ENCODE assay signal across 13 cellular contexts in the genomic region with DNA sequence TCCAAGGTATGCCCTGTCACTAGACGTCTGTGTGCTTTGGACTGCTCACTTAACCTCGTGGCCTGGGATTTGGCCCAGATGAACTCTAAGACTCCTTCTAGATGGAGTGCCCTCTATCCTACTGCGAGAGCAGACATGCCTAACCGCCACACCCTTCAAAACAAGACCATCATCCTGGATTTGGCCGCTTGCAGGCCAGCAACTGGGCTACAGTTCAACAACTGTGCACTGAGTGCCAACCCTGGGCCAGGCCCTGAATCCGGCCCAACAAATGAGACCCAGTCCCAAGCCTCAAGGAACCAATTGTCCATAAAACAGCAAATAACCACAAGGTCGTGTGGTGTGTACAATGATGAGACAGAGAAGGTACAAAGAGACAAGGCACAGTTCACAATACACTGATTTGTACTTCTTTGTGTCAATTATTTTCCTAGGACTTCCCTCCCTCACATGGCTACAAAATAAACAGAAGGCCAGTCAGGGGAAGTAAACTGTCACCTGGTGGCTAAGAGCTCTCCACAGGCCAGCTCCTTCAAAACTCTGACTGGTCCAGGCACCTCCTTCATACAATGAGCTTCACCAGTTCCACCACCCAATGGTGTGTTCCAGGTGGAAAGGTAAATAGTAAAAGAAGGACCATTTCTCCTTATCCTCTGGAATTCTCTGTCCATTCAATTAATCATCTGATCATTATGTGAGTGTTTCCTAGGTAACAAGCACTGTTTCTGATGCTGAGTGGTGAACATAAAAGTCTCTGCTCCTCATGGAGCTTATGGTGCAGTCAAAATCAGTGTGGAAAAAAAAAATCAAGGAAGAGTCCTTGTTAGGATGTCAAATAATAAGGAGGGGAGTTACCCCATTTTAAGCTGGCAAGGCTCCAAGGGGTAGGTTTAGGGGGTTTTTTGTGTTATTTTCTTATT.
DNase-seq lines count a peak whose midpoint lies in the region; TF ChIP-seq lines count a peak whose summit lies in the region.
"Had no signal": no experiment of that assay in that cellular context is flagged by ENCODE, and none has a peak within 500 bp of the region (broad histone marks: within the 10 kb centered on the region; RNA-seq: fewer than 3 reads in every experiment).

No MANE protein-coding gene starts in this region.

- no peaks in the 10 kb centered on the region for H3K36me3 ChIP-seq in breast epithelium
- H3K36me3 ChIP-seq in mucosa of rectum (ENCODE audit: control insufficient read depth in 2 of 2, insufficient read depth in 2 of 2, low read length in 2 of 2) = peaks cover 0 to 6% of the 10 kb centered on the region in 2 donors

- no peaks in the 10 kb centered on the region for H3K9me3 ChIP-seq in breast epithelium
- H3K9me3 ChIP-seq in mucosa of rectum (ENCODE audit: control insufficient read depth in 2 of 2, low read length in 2 of 2) = no peaks in the 10 kb centered on the region
- H3K9me3 ChIP-seq: A549 had no signal

- peak; percentile 12 for TF ChIP-seq POLR2A in breast epithelium (IDR thresholded peaks at IDR 0.05)

- H3K9me3 Mint-ChIP-seq in activated CD4-positive, alpha-beta T cell treated with anti-CD3 and anti-CD28 coated beads, Interleukin-2, amount 10 ng/mL, durations not matched to agents 24 days and 14 days = no peaks in the 10 kb centered on the region
- H3K9me3 Mint-ChIP-seq in type B pancreatic cell = no peaks in the 10 kb centered on the region
- H3K9me3 Mint-ChIP-seq: nephron had no signal

- H3K4me3 ChIP-seq in breast epithelium = peak overlapping the region in 1 of 3 donors; percentile 13
- H3K4me3 ChIP-seq in mucosa of rectum (ENCODE audit: low read length in 2 of 2) = no peak overlapping the region
- H3K4me3 ChIP-seq: A549 had no signal

- H3K4me1 ChIP-seq in breast epithelium (peaks cover 32 to 44% of the 10 kb centered on the region in 2 donors), mucosa of rectum (ENCODE audit: control insufficient read depth in 2 of 2, insufficient read depth in 2 of 2, low read length in 2 of 2) (peaks cover 30 to 35% of the 10 kb centered on the region in 2 donors)

- no peak overlapping the region for H3K4me3 Mint-ChIP-seq in activated CD4-positive, alpha-beta T cell treated with anti-CD3 and anti-CD28 coated beads, Interleukin-2, amount 10 ng/mL, durations not matched to agents 24 days and 14 days
- no peak overlapping the region for H3K4me3 Mint-ChIP-seq in type B pancreatic cell
- H3K4me3 Mint-ChIP-seq: nephron had no signal

- H3K27me3 Mint-ChIP-seq in activated CD4-positive, alpha-beta T cell treated with anti-CD3 and anti-CD28 coated beads, Interleukin-2, amount 10 ng/mL, durations not matched to agents 24 days and 14 days = no peaks in the 10 kb centered on the region
- no peaks in the 10 kb centered on the region for H3K27me3 Mint-ChIP-seq in type B pancreatic cell

- H3K4me1 Mint-ChIP-seq in activated CD4-positive, alpha-beta T cell treated with anti-CD3 and anti-CD28 coated beads, Interleukin-2, amount 10 ng/mL, durations not matched to agents 24 days and 14 days = peaks cover 38% of the 10 kb centered on the region
- H3K4me1 Mint-ChIP-seq in type B pancreatic cell (ENCODE audit: unreplicated experiment) = peaks cover 53% of the 10 kb centered on the region

- DNase-seq in activated CD4-positive, alpha-beta T cell treated with anti-CD3 and anti-CD28 coated beads, Interleukin-2, amount 10 ng/mL, durations not matched to agents 24 days and 14 days = no peak
- no peak for DNase-seq in activated CD4-positive, alpha-beta T cell treated with anti-CD3 and anti-CD28 coated beads, Interleukin-2, amount 50 U/mL, for 48 hours
- DNase-seq in breast epithelium (ENCODE audit: low spot score in 2 of 2) = no peak
- DNase-seq in type B pancreatic cell (ENCODE audit: extremely low spot score, unreplicated experiment) = no peak
- no peak for DNase-seq in stimulated activated CD4-positive, alpha-beta T cell treated with anti-CD3 and anti-CD28 coated beads, Interleukin-2, amount 100 ng/mL, for 48 hours
- DNase-seq in effector CD4-positive, alpha-beta T cell = no peak
- DNase-seq in NCI-H1105 (lab: John Stamatoyannopoulos, UW) = no peak
- DNase-seq: activated CD4-positive, alpha-beta T cell treated with anti-CD3 and anti-CD28 coated beads, Interleukin-2, amount 50 U/mL, for 1 hour; NCI-H524 treated with DMSO at 0.1 percent for 48 hours; stimulated activated naive CD4-positive, alpha-beta T cell treated with Interleukin-2 at 50 U/mL for 16 hours had no signal

- H3K27me3 ChIP-seq in breast epithelium = no peaks in the 10 kb centered on the region
- H3K27me3 ChIP-seq in mucosa of rectum (ENCODE audit: control insufficient read depth in 2 of 2, insufficient read depth in 2 of 2, low read length in 2 of 2) = no peaks in the 10 kb centered on the region

- H3K27ac ChIP-seq in breast epithelium = peak overlapping the region; percentile 81 to 90
- peak overlapping the region; percentile 79 to 80 for H3K27ac ChIP-seq in mucosa of rectum (ENCODE audit: low read depth in 2 of 2, low read length in 2 of 2)
- H3K27ac ChIP-seq: A549 had no signal

- no peak overlapping the region for H3K9ac ChIP-seq in mucosa of rectum (ENCODE audit: low read depth in 1 of 2, low read length in 2 of 2)

- H3K27ac Mint-ChIP-seq in activated CD4-positive, alpha-beta T cell treated with anti-CD3 and anti-CD28 coated beads, Interleukin-2, amount 10 ng/mL, durations not matched to agents 24 days and 14 days = peak overlapping the region; percentile 56
- peak overlapping the region; percentile 5 for H3K27ac Mint-ChIP-seq in type B pancreatic cell

- intact Hi-C loops in activated CD4-positive, alpha-beta T cell treated with anti-CD3 and anti-CD28 coated beads, Interleukin-2, amount 10 ng/mL, durations not matched to agents 24 days and 14 days (cut with micrococcal nuclease) = no loop called here
- intact Hi-C loops in breast epithelium (cut with DNase I; ENCODE audit: low total_unique reads) = loop anchor here (2.0 to 5.0 kb wide), 2 partner anchors 40 to 742 kb away; no protein-coding TSS in a partner anchor

- TF ChIP-seq CTCF in breast epithelium (IDR thresholded peaks at IDR 0.05) (no peak), type B pancreatic cell (conservative IDR thresholded peaks at IDR 0.05) (no peak)

- peaks cover 13% of the 10 kb centered on the region for H3K36me3 Mint-ChIP-seq in activated CD4-positive, alpha-beta T cell treated with anti-CD3 and anti-CD28 coated beads, Interleukin-2, amount 10 ng/mL, durations not matched to agents 24 days and 14 days (ENCODE audit: low read depth)
- no peaks in the 10 kb centered on the region for H3K36me3 Mint-ChIP-seq in type B pancreatic cell
